ENCODE assay signal across 1 cellular context in genomic region chr12:42588981-42589464, GRCh38.
TF ChIP-seq lines count a peak whose summit lies in the region.

No MANE protein-coding gene starts in this region.

TF ChIP-seq in K562, 482 proteins besides CTCF, POLR2A, EP300 and RAD21 (continued from another document):
- TF ChIP-seq ZNF696 (CRISPR knock-in tag; conservative IDR thresholded peaks at IDR 0.05) = no peak
- no peak for TF ChIP-seq TAL1 (IDR thresholded peaks at IDR 0.05)
TF ChIP-seq in K562: peak in this region for 6.
